17 cellular contexts compared by ENCODE assay signal in the genomic region with DNA sequence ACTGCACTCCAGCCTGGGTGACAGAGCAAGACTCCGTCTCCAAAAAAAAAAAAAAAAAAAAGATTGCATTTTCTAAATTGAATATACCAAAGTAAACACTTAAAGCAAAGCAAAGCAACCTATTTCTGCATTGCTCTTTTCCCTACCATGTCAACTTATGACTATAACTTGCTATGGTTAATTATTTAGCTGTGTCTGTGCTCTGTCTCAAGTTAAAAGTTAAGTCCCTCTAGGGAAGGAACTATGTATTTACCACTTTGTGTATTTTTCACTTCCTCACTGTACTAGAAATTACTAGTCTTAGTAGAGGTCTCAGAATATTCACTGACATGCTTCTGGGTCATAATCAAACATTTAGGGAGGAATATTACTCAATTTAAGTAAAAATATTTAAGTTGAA.
"Had no signal": no experiment of that assay in that cellular context is flagged by ENCODE, and none has a peak within 500 bp of the region (broad histone marks: within the 10 kb centered on the region; RNA-seq: fewer than 3 reads in every experiment).

No MANE protein-coding gene starts in this region.

- H3K36me3 ChIP-seq: left ventricle myocardium inferior, pancreas, right lobe of liver had no signal

- H3K4me1 Mint-ChIP-seq: naive thymus-derived CD4-positive, alpha-beta T cell; stimulated activated memory B cell treated with anti-CD40 and anti-IgM and Interleukin-4, amounts not matched to agents 10 μg/mL and 1 μg/mL and 100 μg/mL, for 72 hours had no signal

- FAIRE-seq: pancreas, TTC549 had no signal

- DNase-seq: activated CD4-positive, alpha-beta memory T cell treated with anti-CD3 and anti-CD28 coated beads for 36 hours; activated T-cell treated with anti-CD3 and anti-CD28 coated beads for 4 hours; dermis blood vessel endothelial cell; effector memory CD8-positive, alpha-beta T cell; foreskin melanocyte; head of caudate nucleus; left ventricle myocardium inferior; naive thymus-derived CD4-positive, alpha-beta T cell; pancreas; right lobe of liver; stimulated activated CD4-positive, alpha-beta T cell treated with anti-CD3 and anti-CD28 coated beads, Interleukin-4, amount 100 ng/mL, for 4 hours; testis had no signal

- H3K27ac Mint-ChIP-seq: activated CD4-positive, alpha-beta memory T cell treated with anti-CD3 and anti-CD28 coated beads for 36 hours; activated naive CD8-positive, alpha-beta T cell; activated T-helper 1 cell treated with anti-CD3 and anti-CD28 coated beads, Interleukin-12 subunit alpha, Interleukin-12 subunit beta, Interleukin-2, Interleukin-4 antibody, amounts not matched to agents 30 ng/mL and 10 ng/mL and 1 ng/mL, durations not matched to agents 14 hours and 24 hours and 36 hours; effector memory CD8-positive, alpha-beta T cell; naive thymus-derived CD4-positive, alpha-beta T cell; stimulated activated memory B cell treated with anti-CD40 and anti-IgM and Interleukin-4, amounts not matched to agents 10 μg/mL and 1 μg/mL and 100 μg/mL, for 72 hours; type B pancreatic cell had no signal

- H3K27me3 Mint-ChIP-seq: activated CD4-positive, alpha-beta memory T cell treated with anti-CD3 and anti-CD28 coated beads for 36 hours; activated naive CD8-positive, alpha-beta T cell; effector memory CD8-positive, alpha-beta T cell; naive thymus-derived CD4-positive, alpha-beta T cell; stimulated activated memory B cell treated with anti-CD40 and anti-IgM and Interleukin-4, amounts not matched to agents 10 μg/mL and 1 μg/mL and 100 μg/mL, for 72 hours; type B pancreatic cell had no signal

- H3K36me3 Mint-ChIP-seq: activated CD4-positive, alpha-beta memory T cell treated with anti-CD3 and anti-CD28 coated beads for 36 hours; activated naive CD8-positive, alpha-beta T cell; naive thymus-derived CD4-positive, alpha-beta T cell; stimulated activated memory B cell treated with anti-CD40 and anti-IgM and Interleukin-4, amounts not matched to agents 10 μg/mL and 1 μg/mL and 100 μg/mL, for 72 hours; type B pancreatic cell had no signal

- H3K27ac ChIP-seq: left ventricle myocardium inferior, pancreas, right lobe of liver, testis had no signal

- H3K4me1 ChIP-seq: left ventricle myocardium inferior, pancreas, right lobe of liver, testis had no signal

- ATAC-seq: effector memory CD8-positive, alpha-beta T cell; naive thymus-derived CD4-positive, alpha-beta T cell; pancreas; right lobe of liver; stimulated activated memory B cell treated with anti-CD40 and anti-IgM and Interleukin-4, amounts not matched to agents 10 μg/mL and 1 μg/mL and 100 μg/mL, for 72 hours had no signal

- H3K9me3 ChIP-seq: left ventricle myocardium inferior, pancreas, right lobe of liver, testis had no signal

- H3K4me3 Mint-ChIP-seq: activated CD4-positive, alpha-beta memory T cell treated with anti-CD3 and anti-CD28 coated beads for 36 hours; activated naive CD8-positive, alpha-beta T cell; activated T-helper 1 cell treated with anti-CD3 and anti-CD28 coated beads, Interleukin-12 subunit alpha, Interleukin-12 subunit beta, Interleukin-2, Interleukin-4 antibody, amounts not matched to agents 30 ng/mL and 10 ng/mL and 1 ng/mL, durations not matched to agents 14 hours and 24 hours and 36 hours; effector memory CD8-positive, alpha-beta T cell; naive thymus-derived CD4-positive, alpha-beta T cell; stimulated activated memory B cell treated with anti-CD40 and anti-IgM and Interleukin-4, amounts not matched to agents 10 μg/mL and 1 μg/mL and 100 μg/mL, for 72 hours; type B pancreatic cell had no signal

- H3K4me3 ChIP-seq: left ventricle myocardium inferior, pancreas, right lobe of liver, testis had no signal

- H3K9me3 Mint-ChIP-seq: type B pancreatic cell had no signal

- H3K27me3 ChIP-seq: pancreas, right lobe of liver, testis had no signal
